Comparison of ENCODE assay signal across 25 cellular contexts in genomic region chr6:84222426-84222825, GRCh38. TPM values are rescaled to one million over a fixed set of nuclear protein-coding genes. Genes with fewer than 3 reads are reported as not detected.
DNase-seq lines count a peak whose midpoint lies in the region; ATAC-seq and TF ChIP-seq lines count a peak whose summit lies in the region.
"Had no signal": no experiment of that assay in that cellular context is flagged by ENCODE, and none has a peak within 500 bp of the region (broad histone marks: within the 10 kb centered on the region; RNA-seq: fewer than 3 reads in every experiment).

No MANE protein-coding gene starts in this region.

- H3K36me3 Mint-ChIP-seq in activated naive CD8-positive, alpha-beta T cell treated with anti-CD3 and anti-CD28 coated beads, Interleukin-2, amount 50 U/mL, for 24 hours (ENCODE audit: low read depth): peaks cover 2% of the 10 kb centered on the region
- no peaks in the 10 kb centered on the region for H3K36me3 Mint-ChIP-seq in activated naive CD8-positive, alpha-beta T cell treated with anti-CD3 and anti-CD28 coated beads for 36 hours
- H3K36me3 Mint-ChIP-seq in chondrocyte (ENCODE audit: low read depth): no peaks in the 10 kb centered on the region
- H3K36me3 Mint-ChIP-seq: type B pancreatic cell had no signal

- no peak overlapping the region for H3K27ac Mint-ChIP-seq in activated naive CD8-positive, alpha-beta T cell treated with anti-CD3 and anti-CD28 coated beads, Interleukin-2, amount 50 U/mL, for 24 hours
- H3K27ac Mint-ChIP-seq in activated naive CD8-positive, alpha-beta T cell treated with anti-CD3 and anti-CD28 coated beads for 36 hours: no peak overlapping the region
- no peak overlapping the region for H3K27ac Mint-ChIP-seq in chondrocyte (ENCODE audit: unreplicated experiment)
- H3K27ac Mint-ChIP-seq: activated naive CD4-positive, alpha-beta T cell treated with anti-CD3 and anti-CD28 coated beads, Interleukin-2, amount 50 U/mL, for 24 hours; CD8-positive, alpha-beta T cell; T-helper 1 cell treated with Interleukin-12 subunit alpha and Interleukin-12 subunit beta and Interleukin-4 antibody, amounts not matched to agents 30 μg/mL and 1 μg/mL, for 36 hours; type B pancreatic cell had no signal

- ATAC-seq in activated naive CD8-positive, alpha-beta T cell treated with anti-CD3 and anti-CD28 coated beads, Interleukin-2, amount 50 U/mL, for 24 hours: peak; percentile 33
- peak; percentile 27 for ATAC-seq in HG02623 (IDR thresholded peaks at IDR 0.05; ENCODE audit: unreplicated experiment)
- ATAC-seq in HG03571 (IDR thresholded peaks at IDR 0.05; ENCODE audit: unreplicated experiment): peak; percentile 43
- ATAC-seq: CD8-positive, alpha-beta T cell; left ventricle myocardium superior; naive thymus-derived CD4-positive, alpha-beta T cell had no signal

- DNase-seq in activated naive CD8-positive, alpha-beta T cell treated with anti-CD3 and anti-CD28 coated beads, Interleukin-2, amount 50 U/mL, for 24 hours: no peak
- no peak for DNase-seq in activated naive CD8-positive, alpha-beta T cell treated with anti-CD3 and anti-CD28 coated beads for 36 hours
- DNase-seq in NCI-H82 treated with DMSO at 0.1 percent for 48 hours (lab: John Stamatoyannopoulos, UW; ENCODE audit: unreplicated experiment) (no peak), germinal center (ENCODE audit: low spot score) (no peak), AML-193 (lab: John Stamatoyannopoulos, UW) (no peak), chondrocyte (ENCODE audit: low spot score) (no peak)
- DNase-seq: activated CD4-positive, alpha-beta T cell treated with anti-CD3 and anti-CD28 coated beads for 4 hours; aorta; caudate nucleus; CD8-positive, alpha-beta T cell; H7; islet precursor cell; Karpas-422; left ventricle myocardium superior; MV-4-11; naive thymus-derived CD4-positive, alpha-beta T cell; NCI-H1694; NCI-H2171; NCI-H524; occipital lobe had no signal

- H3K9me3 Mint-ChIP-seq in activated naive CD8-positive, alpha-beta T cell treated with anti-CD3 and anti-CD28 coated beads, Interleukin-2, amount 50 U/mL, for 24 hours: no peaks in the 10 kb centered on the region
- H3K9me3 Mint-ChIP-seq in activated naive CD8-positive, alpha-beta T cell treated with anti-CD3 and anti-CD28 coated beads for 36 hours: no peaks in the 10 kb centered on the region
- no peaks in the 10 kb centered on the region for H3K9me3 Mint-ChIP-seq in chondrocyte (ENCODE audit: low read depth)
- H3K9me3 Mint-ChIP-seq: activated naive CD4-positive, alpha-beta T cell treated with anti-CD3 and anti-CD28 coated beads, Interleukin-2, amount 50 U/mL, for 24 hours; CD8-positive, alpha-beta T cell; naive thymus-derived CD4-positive, alpha-beta T cell; T-helper 1 cell treated with Interleukin-12 subunit alpha and Interleukin-12 subunit beta and Interleukin-4 antibody, amounts not matched to agents 30 μg/mL and 1 μg/mL, for 36 hours; type B pancreatic cell had no signal

- H3K4me1 Mint-ChIP-seq in activated naive CD8-positive, alpha-beta T cell treated with anti-CD3 and anti-CD28 coated beads, Interleukin-2, amount 50 U/mL, for 24 hours: peaks cover 17% of the 10 kb centered on the region
- peaks cover 11% of the 10 kb centered on the region for H3K4me1 Mint-ChIP-seq in activated naive CD8-positive, alpha-beta T cell treated with anti-CD3 and anti-CD28 coated beads for 36 hours
- H3K4me1 Mint-ChIP-seq in chondrocyte (ENCODE audit: low read depth): peaks cover 15% of the 10 kb centered on the region

- H3K4me3 Mint-ChIP-seq in activated naive CD8-positive, alpha-beta T cell treated with anti-CD3 and anti-CD28 coated beads, Interleukin-2, amount 50 U/mL, for 24 hours: no peak overlapping the region
- H3K4me3 Mint-ChIP-seq in activated naive CD8-positive, alpha-beta T cell treated with anti-CD3 and anti-CD28 coated beads for 36 hours: no peak overlapping the region
- H3K4me3 Mint-ChIP-seq in chondrocyte (ENCODE audit: unreplicated experiment): no peak overlapping the region
- H3K4me3 Mint-ChIP-seq: activated naive CD4-positive, alpha-beta T cell treated with anti-CD3 and anti-CD28 coated beads, Interleukin-2, amount 50 U/mL, for 24 hours; CD8-positive, alpha-beta T cell; naive thymus-derived CD4-positive, alpha-beta T cell; T-helper 1 cell treated with Interleukin-12 subunit alpha and Interleukin-12 subunit beta and Interleukin-4 antibody, amounts not matched to agents 30 μg/mL and 1 μg/mL, for 36 hours; type B pancreatic cell had no signal

- no peaks in the 10 kb centered on the region for H3K27me3 Mint-ChIP-seq in activated naive CD8-positive, alpha-beta T cell treated with anti-CD3 and anti-CD28 coated beads, Interleukin-2, amount 50 U/mL, for 24 hours
- no peaks in the 10 kb centered on the region for H3K27me3 Mint-ChIP-seq in activated naive CD8-positive, alpha-beta T cell treated with anti-CD3 and anti-CD28 coated beads for 36 hours
- no peaks in the 10 kb centered on the region for H3K27me3 Mint-ChIP-seq in chondrocyte (ENCODE audit: low read depth)
- H3K27me3 Mint-ChIP-seq: activated naive CD4-positive, alpha-beta T cell treated with anti-CD3 and anti-CD28 coated beads, Interleukin-2, amount 50 U/mL, for 24 hours; naive thymus-derived CD4-positive, alpha-beta T cell; type B pancreatic cell had no signal

- no peak for TF ChIP-seq CTCF in chondrocyte (IDR thresholded peaks at IDR 0.05)

RNA-seq across cellular contexts. Expression of gene CEP162, which starts 5.0 kb away (rescaled TPM):
- total RNA-seq in activated naive CD8-positive, alpha-beta T cell treated with anti-CD3 and anti-CD28 coated beads for 36 hours: 1 to 10 TPM; 6.8 to 7.0 TPM
- 4.5 to 10.1 TPM (median 5.1 TPM) in 3 replicates for total RNA-seq in chondrocyte
